13 cellular contexts compared by ENCODE assay signal in genomic region chr19:3722443-3723109, GRCh38. TPM values are rescaled to one million over a fixed set of nuclear protein-coding genes. Genes with fewer than 3 reads are reported as not detected.
DNase-seq lines count a peak whose midpoint lies in the region; ATAC-seq and TF ChIP-seq lines count a peak whose summit lies in the region.
"Had no signal": no experiment of that assay in that cellular context is flagged by ENCODE, and none has a peak within 500 bp of the region (broad histone marks: within the 10 kb centered on the region; RNA-seq: fewer than 3 reads in every experiment).

No MANE protein-coding gene starts in this region.

- no peaks in the 10 kb centered on the region for H3K9me3 Mint-ChIP-seq in CD8-positive, alpha-beta T cell
- peaks cover 0 to 2% (median 0%) of the 10 kb centered on the region in 7 donors for H3K9me3 Mint-ChIP-seq in naive B cell

- DNase-seq in CD8-positive, alpha-beta T cell: no peak
- DNase-seq in LNCaP clone FGC (ENCODE audit: low read depth) (no peak), colonic mucosa (peak; percentile 84), naive B cell (no peak), NCI-H526 treated with DMSO at 0.1 percent for 48 hours (lab: John Stamatoyannopoulos, UW) (no peak)
- DNase-seq: activated effector memory CD4-positive, alpha-beta T cell treated with Interleukin-2 at 50 U/mL for 16 hours; DMS153 had no signal

- no peak overlapping the region for H3K27ac ChIP-seq in CD8-positive, alpha-beta T cell (ENCODE audit: low read depth, low read length)
- H3K27ac ChIP-seq in colonic mucosa: peak overlapping the region; percentile 75
- H3K27ac ChIP-seq: SK-N-MC had no signal

- ATAC-seq in CD8-positive, alpha-beta T cell: no peak
- ATAC-seq in naive B cell (ENCODE audit: low read depth in 2 of 2) (no peak), GM21447 (IDR thresholded peaks at IDR 0.05; ENCODE audit: unreplicated experiment) (no peak), HG02588 (IDR thresholded peaks at IDR 0.05; ENCODE audit: unreplicated experiment) (no peak)
- ATAC-seq in activated CD4-positive, CD25-positive, alpha-beta regulatory T cell treated with anti-CD3 and anti-CD28 coated beads, Interleukin-2, amount 50 U/mL, for 24 hours: no peak

- CTCF ChIA-PET in CD8-positive, alpha-beta T cell (lab: Charles Lee): interaction anchor here (1.5 to 2.4 kb wide), 4 partner anchors 38 to 100 kb away, joined by 3 to 7 read pairs (median 5); partner anchors contain the start of gene MRPL54

- no peaks in the 10 kb centered on the region for H3K36me3 ChIP-seq in CD8-positive, alpha-beta T cell (ENCODE audit: insufficient read depth, low read length)
- H3K36me3 ChIP-seq in colonic mucosa: no peaks in the 10 kb centered on the region

- peak overlapping the region; percentile 52 to 72 for H3K9ac ChIP-seq in colonic mucosa (ENCODE audit: low read depth in 2 of 2, low read length in 2 of 2)

- H3K36me3 Mint-ChIP-seq in CD8-positive, alpha-beta T cell: no peaks in the 10 kb centered on the region
- H3K36me3 Mint-ChIP-seq in naive B cell: no peaks in the 10 kb centered on the region

- H3K4me3 ChIP-seq in CD8-positive, alpha-beta T cell (ENCODE audit: low read depth, low read length): peak overlapping the region; percentile 55
- H3K4me3 ChIP-seq in LNCaP clone FGC (ENCODE audit: low read depth, low read length) (peak overlapping the region; percentile 60), colonic mucosa (peak overlapping the region; percentile 45)
- H3K4me3 ChIP-seq: SK-N-MC had no signal

- intact Hi-C loops in CD8-positive, alpha-beta T cell (cut with DNase I, micrococcal nuclease): loop anchor here in 1 of 2 experiments (5.0 to 10.0 kb wide), 2 partner anchors 100 to 482 kb away; no protein-coding TSS in a partner anchor
- intact Hi-C loops in colonic mucosa (cut with DNase I): no loop called here

- peak overlapping the region; percentile 79 for H3K4me3 Mint-ChIP-seq in CD8-positive, alpha-beta T cell
- peak overlapping the region in 6 of 8 donors; percentile 61 to 83 (median 70) for H3K4me3 Mint-ChIP-seq in naive B cell

- POLR2A ChIA-PET in CD8-positive, alpha-beta T cell (lab: Charles Lee): interaction anchor here (1.3 to 2.2 kb wide), 2 partner anchors 38 to 40 kb away, joined by 8 to 9 read pairs; partner anchors contain the start of genes APBA3 and MRPL54

- H3K9me3 ChIP-seq in CD8-positive, alpha-beta T cell (ENCODE audit: low read length): no peaks in the 10 kb centered on the region
- H3K9me3 ChIP-seq in colonic mucosa: no peaks in the 10 kb centered on the region

- H3K27me3 Mint-ChIP-seq in CD8-positive, alpha-beta T cell (ENCODE audit: low read depth): peaks cover 10% of the 10 kb centered on the region
- peaks cover 0 to 29% (median 9%) of the 10 kb centered on the region in 3 donors for H3K27me3 Mint-ChIP-seq in naive B cell

- H3K4me1 ChIP-seq in CD8-positive, alpha-beta T cell (ENCODE audit: insufficient read depth, low read length): peaks cover 20% of the 10 kb centered on the region
- peaks cover 21% of the 10 kb centered on the region for H3K4me1 ChIP-seq in colonic mucosa

- H3K27ac Mint-ChIP-seq in CD8-positive, alpha-beta T cell: no peak overlapping the region
- no peak overlapping the region for H3K27ac Mint-ChIP-seq in naive B cell

- H3K4me1 Mint-ChIP-seq in CD8-positive, alpha-beta T cell (ENCODE audit: low read depth): peaks cover 6% of the 10 kb centered on the region
- H3K4me1 Mint-ChIP-seq in naive B cell: peaks cover 8 to 17% (median 11%) of the 10 kb centered on the region in 3 donors

- no peak for TF ChIP-seq CTCF in CD8-positive, alpha-beta T cell (IDR thresholded peaks at IDR 0.05)
- TF ChIP-seq CTCF in LNCaP clone FGC (IDR thresholded peaks at IDR 0.05; ENCODE audit: control insufficient read depth, extremely low read depth, insufficient read depth): no peak
- TF ChIP-seq CTCF in colonic mucosa (IDR thresholded peaks at IDR 0.05): no peak

- peaks cover 4% of the 10 kb centered on the region for H3K27me3 ChIP-seq in CD8-positive, alpha-beta T cell (ENCODE audit: insufficient read depth, low read length)
- no peaks in the 10 kb centered on the region for H3K27me3 ChIP-seq in colonic mucosa

RNA-seq across cellular contexts. Expression of gene TJP3, which starts 14.4 kb away (rescaled TPM):
- total RNA-seq in CD8-positive, alpha-beta T cell: 1 to 10 TPM; 3.4 to 4.6 TPM
- total RNA-seq in colonic mucosa: 100 to 1,000 TPM; 268 to 296 TPM
- polyA plus RNA-seq in naive B cell (ENCODE audit: low read depth in 6 of 6): 1 to 10 TPM in 5 of 6 donors, not detected in 1; 1.2 to 3.8 (median 2.0) TPM
- total RNA-seq: fibroblast of lung, myocyte had no signal
- polyA plus RNA-seq: fibroblast of lung had no signal

RNA-seq across cellular contexts. Expression of gene PIP5K1C, which starts 22.3 kb away (rescaled TPM):
- 10 to 100 TPM; 11.4 to 12.2 TPM for total RNA-seq in CD8-positive, alpha-beta T cell
- total RNA-seq in colonic mucosa: 10 to 100 TPM; 22.8 to 31.2 TPM
- 10 to 100 TPM in 1 of 6 donors, 1 to 10 TPM in 4, under 1 TPM in 1; 0.41 to 13.4 (median 4.9) TPM for polyA plus RNA-seq in naive B cell (ENCODE audit: low read depth in 6 of 6)

RNA-seq across cellular contexts. Expression of gene APBA3, which starts 38.9 kb away (rescaled TPM):
- 10 to 100 TPM; 48.8 to 51.6 TPM for total RNA-seq in CD8-positive, alpha-beta T cell
- total RNA-seq in colonic mucosa: 10 to 100 TPM; 21.0 to 29.3 TPM
- 10 to 100 TPM; 28.8 to 51.6 (median 35.3) TPM for polyA plus RNA-seq in naive B cell (ENCODE audit: low read depth in 6 of 6)

RNA-seq across cellular contexts. Expression of gene MRPL54, which starts 39.9 kb away (rescaled TPM):
- 10 to 100 TPM; 72.5 to 78.0 TPM for total RNA-seq in CD8-positive, alpha-beta T cell
- 10 to 100 TPM; 73.7 to 86.9 TPM for total RNA-seq in colonic mucosa
- polyA plus RNA-seq in naive B cell (ENCODE audit: low read depth in 6 of 6): 100 to 1,000 TPM; 113 to 186 (median 131) TPM

RNA-seq across cellular contexts. Expression of gene RAX2, which starts 49.5 kb away (rescaled TPM):
- total RNA-seq in CD8-positive, alpha-beta T cell: not detected
- not detected for total RNA-seq in colonic mucosa
- polyA plus RNA-seq in naive B cell (ENCODE audit: low read depth in 6 of 6): under 1 TPM in 1 of 6 donors, not detected in 5; 0.20 TPM
- total RNA-seq: fibroblast of lung, myocyte had no signal
- polyA plus RNA-seq: fibroblast of lung had no signal

Comparison
In these comparisons a context has a peak if more than half of its experiments do, and no peak if none do; other contexts are left out.
1. RNA of gene TJP3, which starts 14.4 kb away (total RNA-seq): 268 to 296 TPM in colonic mucosa; 3.4 to 4.6 TPM in CD8-positive, alpha-beta T cell; every median in the first group is over 10 times any median in the second.
2. Peak in every context shown above with its lines, with median percentiles within 50 percentile points of each other: H3K4me3 ChIP-seq.